Comparison of ENCODE assay signal across 9 cellular contexts in the genomic region with DNA sequence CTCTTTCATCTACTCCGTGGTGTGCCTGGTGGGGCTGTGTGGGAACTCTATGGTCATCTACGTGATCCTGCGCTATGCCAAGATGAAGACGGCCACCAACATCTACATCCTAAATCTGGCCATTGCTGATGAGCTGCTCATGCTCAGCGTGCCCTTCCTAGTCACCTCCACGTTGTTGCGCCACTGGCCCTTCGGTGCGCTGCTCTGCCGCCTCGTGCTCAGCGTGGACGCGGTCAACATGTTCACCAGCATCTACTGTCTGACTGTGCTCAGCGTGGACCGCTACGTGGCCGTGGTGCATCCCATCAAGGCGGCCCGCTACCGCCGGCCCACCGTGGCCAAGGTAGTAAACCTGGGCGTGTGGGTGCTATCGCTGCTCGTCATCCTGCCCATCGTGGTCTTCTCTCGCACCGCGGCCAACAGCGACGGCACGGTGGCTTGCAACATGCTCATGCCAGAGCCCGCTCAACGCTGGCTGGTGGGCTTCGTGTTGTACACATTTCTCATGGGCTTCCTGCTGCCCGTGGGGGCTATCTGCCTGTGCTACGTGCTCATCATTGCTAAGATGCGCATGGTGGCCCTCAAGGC. TPM values are rescaled to one million over a fixed set of nuclear protein-coding genes. Genes with fewer than 3 reads are reported as not detected.
A peak's percentile ranks its signal among the peaks of the same experiment; 100 is the strongest.
DNase-seq lines count a peak whose midpoint lies in the region; ATAC-seq and TF ChIP-seq lines count a peak whose summit lies in the region.
"Had no signal": no experiment of that assay in that cellular context is flagged by ENCODE, and none has a peak within 500 bp of the region (broad histone marks: within the 10 kb centered on the region; RNA-seq: fewer than 3 reads in every experiment).

No MANE protein-coding gene starts in this region.

- peak overlapping the region; percentile 65 for H3K4me3 ChIP-seq in left ventricle myocardium inferior

- H3K9me3 Mint-ChIP-seq in Calu3 (ENCODE audit: low read depth, unreplicated experiment) (peaks cover 2% of the 10 kb centered on the region), progenitor cell of endocrine pancreas (ENCODE audit: low read depth) (peaks cover 3% of the 10 kb centered on the region)
- peaks cover 4% of the 10 kb centered on the region for H3K9me3 Mint-ChIP-seq in activated T-helper 17 cell treated with anti-CD3 and anti-CD28 coated beads, Interleukin-2, amount 50 U/mL, for 72 hours
- H3K9me3 Mint-ChIP-seq: activated T-helper 1 cell treated with anti-CD3 and anti-CD28 coated beads, Interleukin-12 subunit alpha, Interleukin-12 subunit beta, Interleukin-2, Interleukin-4 antibody, amounts not matched to agents 30 ng/mL and 10 ng/mL and 1 ng/mL, durations not matched to agents 14 hours and 24 hours and 36 hours had no signal

- TF ChIP-seq CTCF in Calu3 (IDR thresholded peaks at IDR 0.05; ENCODE audit: unreplicated experiment): no peak
- no peak for TF ChIP-seq CTCF in left ventricle myocardium inferior (IDR thresholded peaks at IDR 0.05; ENCODE audit: borderline replicate concordance)
- no peak for TF ChIP-seq CTCF in progenitor cell of endocrine pancreas (IDR thresholded peaks at IDR 0.05; ENCODE audit: unreplicated experiment)

- H3K27me3 Mint-ChIP-seq in Calu3 (ENCODE audit: unreplicated experiment) (peaks cover 45% of the 10 kb centered on the region), progenitor cell of endocrine pancreas (peaks cover 82% of the 10 kb centered on the region)
- peaks cover 56% of the 10 kb centered on the region for H3K27me3 Mint-ChIP-seq in activated T-helper 17 cell treated with anti-CD3 and anti-CD28 coated beads, Interleukin-2, amount 50 U/mL, for 72 hours

- intact Hi-C loops in Calu3 (cut with micrococcal nuclease; ENCODE audit: unreplicated experiment) (no loop called here), left ventricle myocardium inferior (cut with micrococcal nuclease) (no loop called here)

- DNase-seq in Calu3 (no peak), left ventricle myocardium inferior (no peak), progenitor cell of endocrine pancreas (ENCODE audit: low spot score, unreplicated experiment) (no peak), DMS79 (lab: John Stamatoyannopoulos, UW) (no peak)
- DNase-seq in NK-92 treated with Interleukin-12 subunit alpha and Interleukin-12 subunit beta, amount 100 ng/mL, for 24 hours (lab: John Stamatoyannopoulos, UW): no peak
- DNase-seq in stimulated activated CD4-positive, alpha-beta T cell treated with anti-CD3 and anti-CD28 coated beads, Interleukin-4, amount 100 ng/mL, for 1 hour: no peak

- H3K4me1 Mint-ChIP-seq in Calu3 (ENCODE audit: low read depth, unreplicated experiment) (peaks cover 7% of the 10 kb centered on the region), progenitor cell of endocrine pancreas (ENCODE audit: low read depth) (peaks cover 26% of the 10 kb centered on the region)
- H3K4me1 Mint-ChIP-seq in activated T-helper 17 cell treated with anti-CD3 and anti-CD28 coated beads, Interleukin-2, amount 50 U/mL, for 72 hours: peaks cover 6% of the 10 kb centered on the region

- H3K4me3 Mint-ChIP-seq in Calu3 (ENCODE audit: low read depth, unreplicated experiment): peak overlapping the region; percentile 78
- peak overlapping the region; percentile 31 for H3K4me3 Mint-ChIP-seq in activated T-helper 17 cell treated with anti-CD3 and anti-CD28 coated beads, Interleukin-2, amount 50 U/mL, for 72 hours
- peak overlapping the region; percentile 73 for H3K4me3 Mint-ChIP-seq in progenitor cell of endocrine pancreas (ENCODE audit: low read depth)
- H3K4me3 Mint-ChIP-seq: activated T-helper 1 cell treated with anti-CD3 and anti-CD28 coated beads, Interleukin-12 subunit alpha, Interleukin-12 subunit beta, Interleukin-2, Interleukin-4 antibody, amounts not matched to agents 30 ng/mL and 10 ng/mL and 1 ng/mL, durations not matched to agents 14 hours and 24 hours and 36 hours had no signal

- H3K4me1 ChIP-seq in left ventricle myocardium inferior: peaks cover 37% of the 10 kb centered on the region

- H3K27ac Mint-ChIP-seq in Calu3 (ENCODE audit: unreplicated experiment): no peak overlapping the region
- H3K27ac Mint-ChIP-seq in activated T-helper 17 cell treated with anti-CD3 and anti-CD28 coated beads, Interleukin-2, amount 50 U/mL, for 72 hours: no peak overlapping the region
- no peak overlapping the region for H3K27ac Mint-ChIP-seq in progenitor cell of endocrine pancreas
- H3K27ac Mint-ChIP-seq: activated T-helper 1 cell treated with anti-CD3 and anti-CD28 coated beads, Interleukin-12 subunit alpha, Interleukin-12 subunit beta, Interleukin-2, Interleukin-4 antibody, amounts not matched to agents 30 ng/mL and 10 ng/mL and 1 ng/mL, durations not matched to agents 14 hours and 24 hours and 36 hours had no signal

- peaks cover 15% of the 10 kb centered on the region for H3K9me3 ChIP-seq in left ventricle myocardium inferior (replicated peaks)

- H3K27me3 ChIP-seq in left ventricle myocardium inferior (ENCODE audit: low read depth): peaks cover 66% of the 10 kb centered on the region

- CTCF ChIA-PET in Calu3 (lab: Charles Lee): no interaction called here

- H3K36me3 ChIP-seq in left ventricle myocardium inferior: no peaks in the 10 kb centered on the region

- BruUV-seq in Calu3 (replicated peaks; lab: Mats Ljungman, UMichigan): no TSS peak

- no peak for ATAC-seq in activated T-helper 17 cell treated with anti-CD3 and anti-CD28 coated beads, Interleukin-2, amount 50 U/mL, for 72 hours (replicated peaks)
- ATAC-seq in HG02852 (IDR thresholded peaks at IDR 0.05; ENCODE audit: unreplicated experiment): no peak

- no peak overlapping the region for H3K27ac ChIP-seq in left ventricle myocardium inferior (replicated peaks)

- peaks cover 14% of the 10 kb centered on the region for H3K36me3 Mint-ChIP-seq in Calu3 (ENCODE audit: insufficient read depth, unreplicated experiment)
- H3K36me3 Mint-ChIP-seq in activated T-helper 17 cell treated with anti-CD3 and anti-CD28 coated beads, Interleukin-2, amount 50 U/mL, for 72 hours (ENCODE audit: low read depth): peaks cover 11% of the 10 kb centered on the region
- no peaks in the 10 kb centered on the region for H3K36me3 Mint-ChIP-seq in progenitor cell of endocrine pancreas (ENCODE audit: insufficient read depth)

RNA-seq across cellular contexts. Expression of gene SSTR1, which starts 2.0 kb away (rescaled TPM):
- total RNA-seq in Calu3 (2022) (0.24 TPM in 2 replicates), left ventricle myocardium inferior (0.69 TPM), progenitor cell of endocrine pancreas (4.0 and 4.4 TPM in 2 replicates)
- total RNA-seq in activated T-helper 17 cell treated with anti-CD3 and anti-CD28 coated beads, Interleukin-2, amount 50 U/mL, for 72 hours: not detected
- total RNA-seq: activated T-helper 1 cell treated with anti-CD3 and anti-CD28 coated beads, Interleukin-12 subunit alpha, Interleukin-12 subunit beta, Interleukin-2, Interleukin-4 antibody, amounts not matched to agents 30 ng/mL and 10 ng/mL and 1 ng/mL, durations not matched to agents 14 hours and 24 hours and 36 hours had no signal

RNA-seq across cellular contexts. Expression of gene CLEC14A, which starts 46.2 kb away (rescaled TPM):
- total RNA-seq in Calu3 (2022) (not detected in 2 replicates), left ventricle myocardium inferior (34.3 TPM), progenitor cell of endocrine pancreas (0.17 and 0.24 TPM in 2 replicates)
- not detected for total RNA-seq in activated T-helper 17 cell treated with anti-CD3 and anti-CD28 coated beads, Interleukin-2, amount 50 U/mL, for 72 hours
- total RNA-seq: activated T-helper 1 cell treated with anti-CD3 and anti-CD28 coated beads, Interleukin-12 subunit alpha, Interleukin-12 subunit beta, Interleukin-2, Interleukin-4 antibody, amounts not matched to agents 30 ng/mL and 10 ng/mL and 1 ng/mL, durations not matched to agents 14 hours and 24 hours and 36 hours had no signal

Comparison
In these comparisons a context has a peak if more than half of its experiments do, and no peak if none do; other contexts are left out.
1. RNA of gene CLEC14A, which starts 46.2 kb away (total RNA-seq): 34.3 TPM in left ventricle myocardium inferior (single experiment); 0.17 to 0.24 TPM in progenitor cell of endocrine pancreas, not detected in Calu3 and not detected in activated T-helper 17 cell treated with anti-CD3 and anti-CD28 coated beads, Interleukin-2, amount 50 U/mL, for 72 hours; every median in the first group is over 10 times any median in the second.
2. Peak in every context shown above with its lines, with median percentiles within 50 percentile points of each other: H3K4me3 Mint-ChIP-seq.